In the genomic region with DNA sequence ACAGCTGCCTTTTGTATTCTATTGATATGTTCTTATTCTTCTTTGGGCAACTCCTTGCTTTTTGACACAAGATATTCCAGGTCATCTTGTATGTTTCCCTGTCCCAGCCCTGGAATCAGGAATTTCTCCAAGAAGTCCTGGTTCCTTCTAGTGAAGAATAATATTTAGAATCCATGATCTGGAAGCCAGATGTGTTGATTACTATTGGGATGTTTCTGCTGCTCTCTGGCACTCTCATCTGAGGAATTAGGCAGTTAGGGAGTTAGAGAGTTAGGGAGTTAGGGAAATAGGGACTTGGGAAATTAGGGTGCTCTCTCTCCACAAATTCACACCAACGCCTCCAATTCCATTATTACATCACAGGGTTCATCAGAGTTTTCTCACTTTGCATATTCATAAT, we compare ENCODE assay signal across 6 cellular contexts.
"Had no signal": no experiment of that assay in that cellular context is flagged by ENCODE, and none has a peak within 500 bp of the region (broad histone marks: within the 10 kb centered on the region; RNA-seq: fewer than 3 reads in every experiment).

No MANE protein-coding gene starts in this region.

- FAIRE-seq: HepG2, K562 had no signal

- H3K4me3 ChIP-seq: K562 had no signal

- DNase-seq: IMR-90, KBM-7, KG1 had no signal

- H3K27ac ChIP-seq: HL-60 had no signal
